1 cellular context compared by ENCODE assay signal in genomic region chr7:93226310-93226709, GRCh38.
TF ChIP-seq lines count a peak whose summit lies in the region.

HEPACAM2 (minus strand) TSS chr7:93226469.

TF ChIP-seq in HepG2, 621 proteins besides CTCF, POLR2A, EP300 and RAD21 (continued from another document):
- no peak for TF ChIP-seq ZNF503 (CRISPR knock-in tag; IDR thresholded peaks at IDR 0.05)
